ENCODE assay signal across 9 cellular contexts in genomic region chr13:30713133-30713532, GRCh38. TPM values are rescaled to one million over a fixed set of nuclear protein-coding genes. Genes with fewer than 3 reads are reported as not detected.
DNase-seq lines count a peak whose midpoint lies in the region; ATAC-seq, FAIRE-seq and TF ChIP-seq lines count a peak whose summit lies in the region.
"Had no signal": no experiment of that assay in that cellular context is flagged by ENCODE, and none has a peak within 500 bp of the region (broad histone marks: within the 10 kb centered on the region; RNA-seq: fewer than 3 reads in every experiment).

No MANE protein-coding gene starts in this region.

- H3K27ac ChIP-seq in BLaER1 (peak overlapping the region; percentile 35; the same call in 1 of the 2 replicates), GM12878 (ENCODE audit: control insufficient read depth, insufficient read depth) (no peak overlapping the region), mesenchymal stem cell (ENCODE audit: low read length, poor library complexity, severe bottlenecking) (no peak overlapping the region), A673 (ENCODE audit: low read depth, low read length, poor library complexity, severe bottlenecking) (no peak overlapping the region)
- H3K27ac ChIP-seq: vagina had no signal

- H3K36me3 ChIP-seq in BLaER1 (no peaks in the 10 kb centered on the region), Loucy (ENCODE audit: insufficient read depth, low read length) (no peaks in the 10 kb centered on the region), GM12878 (ENCODE audit: control insufficient read depth in 2 of 2, insufficient read depth in 2 of 2, low read length in 1 of 2) (no peaks in the 10 kb centered on the region), mesenchymal stem cell (ENCODE audit: control insufficient read depth in 1 of 2, insufficient read depth in 2 of 2, low read depth in 1 of 2, low read length in 2 of 2) (no peaks in the 10 kb centered on the region), A673 (ENCODE audit: insufficient read depth, low read length, poor library complexity, severe bottlenecking) (no peaks in the 10 kb centered on the region)
- H3K36me3 ChIP-seq: vagina had no signal

- no peaks in the 10 kb centered on the region for H3K27me3 ChIP-seq in BLaER1
- H3K27me3 ChIP-seq in Loucy (ENCODE audit: insufficient read depth, low read length, poor library complexity, severe bottlenecking) = no peaks in the 10 kb centered on the region
- no peaks in the 10 kb centered on the region for H3K27me3 ChIP-seq in GM12878 (replicated peaks in 1 of 2; ENCODE audit: control insufficient read depth in 2 of 2, insufficient read depth in 2 of 2, low read length in 1 of 2)
- no peaks in the 10 kb centered on the region for H3K27me3 ChIP-seq in mesenchymal stem cell (ENCODE audit: control insufficient read depth in 1 of 2, insufficient read depth in 1 of 2, low read length in 2 of 2)
- H3K27me3 ChIP-seq in A673 (replicated peaks; ENCODE audit: insufficient read depth, low read depth, low read length, poor library complexity) = no peaks in the 10 kb centered on the region
- H3K27me3 ChIP-seq: vagina had no signal

- H2AFZ ChIP-seq in Loucy (ENCODE audit: low read length) = peak overlapping the region; percentile 57
- H2AFZ ChIP-seq in GM12878 (ENCODE audit: control insufficient read depth, low read depth, low read length) = no peak overlapping the region
- H2AFZ ChIP-seq in mesenchymal stem cell (ENCODE audit: low read depth, low read length) = no peak overlapping the region

- SMC1A ChIA-PET in GM12878 (lab: Charles Lee; ENCODE audit: uncharacterized antibody, unreplicated experiment) = no interaction called here

- H3K9ac ChIP-seq in BLaER1 (no peak overlapping the region), Loucy (ENCODE audit: low read depth, low read length, poor library complexity, severe bottlenecking) (no peak overlapping the region), GM12878 (ENCODE audit: control insufficient read depth, insufficient read depth, low read length) (no peak overlapping the region), mesenchymal stem cell (ENCODE audit: low read length) (no peak overlapping the region)

- H2BK12ac ChIP-seq in mesenchymal stem cell (ENCODE audit: low read length in 2 of 2) = peak overlapping the region; percentile 77 to 85

- no peak overlapping the region for H3K23ac ChIP-seq in mesenchymal stem cell (ENCODE audit: low read length in 2 of 2)

- no peaks in the 10 kb centered on the region for H3K9me3 ChIP-seq in BLaER1
- H3K9me3 ChIP-seq in Loucy (ENCODE audit: insufficient read depth, low read depth, low read length) = no peaks in the 10 kb centered on the region
- no peaks in the 10 kb centered on the region for H3K9me3 ChIP-seq in GM12878 (replicated peaks; ENCODE audit: control insufficient read depth, insufficient read depth, low read length)
- no peaks in the 10 kb centered on the region for H3K9me3 ChIP-seq in mesenchymal stem cell (ENCODE audit: control insufficient read depth, low read length)
- no peaks in the 10 kb centered on the region for H3K9me3 ChIP-seq in A673 (ENCODE audit: low read depth, low read length, poor library complexity, severe bottlenecking)
- H3K9me3 ChIP-seq: vagina had no signal

- peak overlapping the region; percentile 22 to 73 for H3K4ac ChIP-seq in mesenchymal stem cell (ENCODE audit: low read depth in 1 of 2, low read length in 2 of 2)

- peak overlapping the region; percentile 77 for H4K91ac ChIP-seq in mesenchymal stem cell (ENCODE audit: low read length)

- POLR2A ChIA-PET in GM12878 (lab: Charles Lee) = interaction anchor here (1.1 kb wide), 1 partner anchor 84 kb away, joined by 3 read pairs; no protein-coding TSS in a partner anchor
- POLR2A ChIA-PET in A673 (lab: Charles Lee; ENCODE audit: low non-redundant PET) = no interaction called here

- H3F3A ChIP-seq in Loucy (ENCODE audit: low read depth) = no peaks in the 10 kb centered on the region

- no peak overlapping the region for H2BK5ac ChIP-seq in mesenchymal stem cell (ENCODE audit: low read depth, low read length, poor library complexity, severe bottlenecking)

- CTCF ChIA-PET in GM12878 (lab: Yijun Ruan, JAX) (interaction anchor here (1.3 kb wide), 1 partner anchor 91 kb away, joined by 3 read pairs; no protein-coding TSS in a partner anchor), A673 (lab: Charles Lee) (no interaction called here)

- TF ChIP-seq CTCF in Loucy (conservative IDR thresholded peaks at IDR 0.05; ENCODE audit: low read length) (no peak), GM12878 (IDR thresholded peaks at IDR 0.05 in 2 of 3, conservative IDR thresholded peaks at IDR 0.05 in 1 of 3; ENCODE audit: control insufficient read depth in 2 of 3, extremely low read depth in 1 of 3, insufficient read depth in 1 of 3, low read depth in 3 of 3, low read length in 3 of 3) (no peak), A673 (conservative IDR thresholded peaks at IDR 0.05; ENCODE audit: low read depth, low read length) (no peak)

- peak overlapping the region; percentile 77 for H2BK120ac ChIP-seq in mesenchymal stem cell (ENCODE audit: low read depth, low read length)

- H4K20me1 ChIP-seq in BLaER1 (no peaks in the 10 kb centered on the region), Loucy (ENCODE audit: insufficient read depth, low read length, poor library complexity, severe bottlenecking) (no peaks in the 10 kb centered on the region), GM12878 (ENCODE audit: control insufficient read depth, insufficient read depth) (no peaks in the 10 kb centered on the region)

- H4K8ac ChIP-seq in mesenchymal stem cell (ENCODE audit: low read length) = peak overlapping the region; percentile 78

- 9% methylated on average over 5 of the region's 5 CpGs for WGBS in GM12878 (ENCODE audit: insufficient coverage, insufficient replicate concordance, low lambda C conversion rate, missing lambda C conversion rate)
- under 1% methylated on average over 5 of the region's 5 CpGs for WGBS in mesenchymal stem cell

- TF ChIP-seq RAD21 in GM12878 (IDR thresholded peaks at IDR 0.05; ENCODE audit: insufficient read depth, low read depth, low read length) = no peak

- FAIRE-seq in GM12878 (lab: Jason Lieb, UNC) (no peak), HTR-8/SVneo (lab: Jason Lieb, UNC) (no peak)

- no peaks in the 10 kb centered on the region for H3K9me2 ChIP-seq in Loucy (replicated peaks; ENCODE audit: low read depth, low read length)

- BruUV-seq in GM12878 (replicated peaks; lab: Mats Ljungman, UMichigan) (no TSS peak), A673 (replicated peaks; lab: Mats Ljungman, UMichigan) (no TSS peak)

- peak overlapping the region; percentile 50 to 82 for H3K18ac ChIP-seq in mesenchymal stem cell (ENCODE audit: low read depth in 1 of 2, low read length in 2 of 2)

- H3K4me3 ChIP-seq in BLaER1 (no peak overlapping the region), Loucy (ENCODE audit: low read length, poor library complexity, severe bottlenecking) (no peak overlapping the region), GM12878 (no peak overlapping the region), mesenchymal stem cell (ENCODE audit: insufficient read depth in 1 of 2, low read depth in 1 of 2, low read length in 2 of 2) (no peak overlapping the region), A673 (ENCODE audit: low read depth, low read length, poor library complexity, severe bottlenecking) (no peak overlapping the region)
- H3K4me3 ChIP-seq: vagina had no signal

- H3K4me2 ChIP-seq in BLaER1 = peak overlapping the region; percentile 45
- H3K4me2 ChIP-seq in Loucy (ENCODE audit: low read depth, low read length, poor library complexity, severe bottlenecking) = peak overlapping the region; percentile 40
- no peak overlapping the region for H3K4me2 ChIP-seq in GM12878 (ENCODE audit: control insufficient read depth, insufficient read depth)
- no peak overlapping the region for H3K4me2 ChIP-seq in mesenchymal stem cell (ENCODE audit: low read length, poor library complexity, severe bottlenecking)

- no peak overlapping the region for H2AK5ac ChIP-seq in mesenchymal stem cell (ENCODE audit: low read length, severe bottlenecking)

- DNase-seq in GM12878 (ENCODE audit: low read depth, low spot score) (no peak), mesenchymal stem cell (peak; percentile 85), NCI-H128 (lab: John Stamatoyannopoulos, UW; ENCODE audit: unreplicated experiment) (no peak), HTR-8/SVneo (ENCODE audit: insufficient read length, low spot score) (no peak), A673 (ENCODE audit: low spot score) (no peak)
- DNase-seq in stimulated activated CD4-positive, alpha-beta T cell treated with anti-CD3 and anti-CD28 coated beads, Interleukin-4, amount 100 ng/mL, for 1 hour = no peak

- TF ChIP-seq POLR2A in GM12878 (IDR thresholded peaks at IDR 0.05; ENCODE audit: low read depth, low read length) = no peak

- peak overlapping the region; percentile 70 for H2BK15ac ChIP-seq in mesenchymal stem cell (ENCODE audit: low read depth, poor library complexity, severe bottlenecking)

- in situ Hi-C loops in GM12878 (cut with MboI) = no loop called here

- peak overlapping the region in 1 of 2 experiments; percentile 1 for H3K14ac ChIP-seq in mesenchymal stem cell (ENCODE audit: low read length in 2 of 2)

- TF ChIP-seq EP300 in GM12878 (IDR thresholded peaks at IDR 0.05; ENCODE audit: borderline replicate concordance in 1 of 2, control insufficient read depth in 1 of 2, low read depth in 2 of 2, low read length in 2 of 2) = no peak

- RAD21 ChIA-PET in GM12878 (lab: Charles Lee; ENCODE audit: unreplicated experiment) = no interaction called here

- no peaks in the 10 kb centered on the region for H3K79me2 ChIP-seq in Loucy (ENCODE audit: insufficient read depth, low read length)
- no peaks in the 10 kb centered on the region for H3K79me2 ChIP-seq in GM12878 (ENCODE audit: control insufficient read depth, insufficient read depth, low read length)

- H3K4me1 ChIP-seq in BLaER1 (peaks cover 42% of the 10 kb centered on the region), Loucy (ENCODE audit: insufficient read depth, low read length, poor library complexity, severe bottlenecking) (peaks cover 22% of the 10 kb centered on the region), GM12878 (ENCODE audit: control insufficient read depth, insufficient read depth, low read length) (no peaks in the 10 kb centered on the region), mesenchymal stem cell (ENCODE audit: control insufficient read depth, insufficient read depth, low read depth, low read length) (peaks cover 5% of the 10 kb centered on the region), A673 (ENCODE audit: insufficient read depth, low read length, poor library complexity, severe bottlenecking) (no peaks in the 10 kb centered on the region)
- H3K4me1 ChIP-seq: vagina had no signal

- no peaks in the 10 kb centered on the region for H3K79me1 ChIP-seq in mesenchymal stem cell (replicated peaks; ENCODE audit: low read length, poor library complexity, severe bottlenecking)

- intact Hi-C loops in GM12878 (cut with micrococcal nuclease; ENCODE audit: unreplicated experiment) (no loop called here), A673 (cut with micrococcal nuclease; ENCODE audit: unreplicated experiment) (no loop called here)

- ATAC-seq in GM12878 = peak; percentile 87

RNA-seq across cellular contexts. Expression of gene ALOX5AP, which starts 22.2 kb away (rescaled TPM):
- total RNA-seq in GM12878 (2013; cell fraction: nucleolus; rRNA removed) = 33.3 and 39.3 TPM in 2 replicates
- 82.5 and 92.9 TPM in 2 replicates for total RNA-seq in GM12878 (2014; rRNA removed)
- 56.9 and 59.4 TPM in 2 replicates for total RNA-seq in GM12878 (2014; rRNA removed; fragmentation: Illumina TruSeq; extraction: Trizol)
- 45.9 and 48.5 TPM in 2 replicates for total RNA-seq in GM12878 (2021)
- polyA plus RNA-seq in GM12878 (2011; ENCODE audit: low read depth) = 56.3 TPM
- polyA plus RNA-seq in GM12878 (2011; rRNA removed) = 278 and 283 TPM in 2 replicates
- 238 and 302 TPM in 2 replicates for polyA plus RNA-seq in GM12878 (2011; cell fraction: cytosol; rRNA removed)
- polyA plus RNA-seq in GM12878 (2011; cell fraction: nucleus; rRNA removed) = 74.4 and 118 TPM in 2 replicates
- polyA plus RNA-seq in GM12878 (2012) = 37.3 and 38.9 TPM in 2 replicates
- polyA plus RNA-seq in GM12878 (2014; fragmentation: Illumina TruSeq; extraction: Trizol) = 137 and 156 TPM in 2 replicates
- 100 to 1,000 TPM; 321 to 426 TPM for polyA plus RNA-seq in GM12878 (2014; fragmentation: Nextera tagmentation; extraction: Ambion mirVana)
- polyA plus RNA-seq in GM12878 (2014; rRNA removed) = 88.0 and 91.9 TPM in 2 replicates
- 100 to 1,000 TPM; 105 to 114 TPM for polyA plus RNA-seq in GM12878 (2016; fragmentation: Nextera tagmentation; extraction: Ambion mirVana)
- polyA minus RNA-seq in GM12878 (2011; rRNA and poly(A)+ RNA removed) = 192 and 220 TPM in 2 replicates
- polyA minus RNA-seq in GM12878 (2011; cell fraction: cytosol; rRNA and poly(A)+ RNA removed) = 27.6 and 28.6 TPM in 2 replicates
- polyA minus RNA-seq in GM12878 (2011; cell fraction: nucleus; rRNA and poly(A)+ RNA removed) = 21.3 and 23.0 TPM in 2 replicates
- 14.2 TPM for polyA plus RNA-seq in mesenchymal stem cell (2013, experiment 1 of 2)
- 15.0 TPM for polyA plus RNA-seq in mesenchymal stem cell (2013, experiment 2 of 2)
- total RNA-seq in A673 (2021) = not detected in 2 replicates

Comparison
In these comparisons a context has a peak if more than half of its experiments do, and no peak if none do; other contexts are left out.
1. H3K4me2 ChIP-seq: peak in BLaER1 (single experiment) and Loucy (single experiment); none in GM12878 (single experiment) and mesenchymal stem cell (single experiment).
2. RNA of gene ALOX5AP, which starts 22.2 kb away (total RNA-seq): 33.3 to 92.9 TPM in GM12878; not detected in A673; every median in the first group is over 10 times any median in the second.